Comparison of ENCODE assay signal across 1 cellular context in genomic region chr2:96530474-96531357, GRCh38.
TF ChIP-seq lines count a peak whose summit lies in the region.

No MANE protein-coding gene starts in this region.

TF ChIP-seq in HEK293, 187 proteins besides CTCF, POLR2A, EP300 and RAD21 (continued from another document):
- TF ChIP-seq GLIS1 (tag by site-specific recombination; IDR thresholded peaks at IDR 0.05) (peak; percentile 94), ZNF140 (tag by site-specific recombination; IDR thresholded peaks at IDR 0.05) (no peak), ZFP69B (tag by site-specific recombination; IDR thresholded peaks at IDR 0.05) (peak; percentile 83; the same call in 1 of the 2 replicates), SP2 (tag by site-specific recombination; IDR thresholded peaks at IDR 0.05) (no peak), ZNF335 (tag by site-specific recombination; conservative IDR thresholded peaks at IDR 0.05) (no peak), ZNF354C (tag by site-specific recombination; IDR thresholded peaks at IDR 0.05; ENCODE audit: borderline replicate concordance, low read depth) (no peak), SCRT2 (tag by site-specific recombination; IDR thresholded peaks at IDR 0.05) (0 out of 2 replicates have a peak, but pooled peaks have one; percentile 10), ZEB2 (tag by site-specific recombination; IDR thresholded peaks at IDR 0.05) (no peak), ZNF548 (tag by site-specific recombination; IDR thresholded peaks at IDR 0.05) (no peak), ZNF571 (tag by site-specific recombination; IDR thresholded peaks at IDR 0.05) (no peak), ZNF518A (tag by site-specific recombination; conservative IDR thresholded peaks at IDR 0.05; ENCODE audit: low read depth) (no peak), SP3 (tag by site-specific recombination; IDR thresholded peaks at IDR 0.05) (no peak), ZNF426 (tag by site-specific recombination; IDR thresholded peaks at IDR 0.05) (no peak), ZNF514 (tag by site-specific recombination; IDR thresholded peaks at IDR 0.05) (no peak), ZBTB20 (tag by site-specific recombination; IDR thresholded peaks at IDR 0.05) (no peak), ZIC2 (tag by site-specific recombination; IDR thresholded peaks at IDR 0.05) (peak; percentile 80), ZNF10 (tag by site-specific recombination; IDR thresholded peaks at IDR 0.05) (no peak), ZBTB8A (tag by site-specific recombination; IDR thresholded peaks at IDR 0.05) (peak; percentile 60; the same call in 1 of the 2 replicates), GFI1B (tag by site-specific recombination; IDR thresholded peaks at IDR 0.05) (no peak), BCL11B (tag by site-specific recombination; IDR thresholded peaks at IDR 0.05; ENCODE audit: low read depth) (no peak), ZNF248 (tag by site-specific recombination; IDR thresholded peaks at IDR 0.05) (no peak), KLF8 (tag by site-specific recombination; IDR thresholded peaks at IDR 0.05) (no peak), ZNF214 (tag by site-specific recombination; IDR thresholded peaks at IDR 0.05; ENCODE audit: borderline replicate concordance) (no peak), ZNF704 (tag by site-specific recombination; IDR thresholded peaks at IDR 0.05) (no peak), KLF9 (tag by site-specific recombination; IDR thresholded peaks at IDR 0.05; ENCODE audit: low read depth) (no peak), ZNF560 (tag by site-specific recombination; IDR thresholded peaks at IDR 0.05; ENCODE audit: borderline replicate concordance) (no peak), PRDM2 (tag by site-specific recombination; IDR thresholded peaks at IDR 0.05; ENCODE audit: borderline replicate concordance) (no peak), ZBTB17 (tag by site-specific recombination; IDR thresholded peaks at IDR 0.05) (no peak), MEIS1 (CRISPR knock-in tag; IDR thresholded peaks at IDR 0.05; ENCODE audit: borderline replicate concordance) (no peak), OVOL3 (tag by site-specific recombination; IDR thresholded peaks at IDR 0.05) (no peak)
- TF ChIP-seq, protein P1, sequence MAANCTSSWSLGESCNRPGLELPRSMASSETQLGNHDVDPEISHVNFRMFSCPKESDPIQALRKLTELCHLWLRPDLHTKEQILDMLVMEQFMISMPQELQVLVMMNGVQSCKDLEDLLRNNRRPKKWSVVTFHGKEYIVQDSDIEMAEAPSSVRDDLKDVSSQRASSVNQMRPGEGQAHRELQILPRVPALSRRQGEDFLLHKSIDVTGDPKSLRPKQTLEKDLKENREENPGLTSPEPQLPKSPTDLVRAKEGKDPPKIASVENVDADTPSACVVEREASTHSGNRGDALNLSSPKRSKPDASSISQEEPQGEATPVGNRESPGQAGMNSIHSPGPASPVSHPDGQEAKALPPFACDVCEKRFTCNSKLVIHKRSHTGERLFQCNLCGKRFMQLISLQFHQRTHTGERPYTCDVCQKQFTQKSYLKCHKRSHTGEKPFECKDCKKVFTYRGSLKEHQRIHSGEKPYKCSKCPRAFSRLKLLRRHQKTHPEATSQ (tag by site-specific recombination; IDR thresholded peaks at IDR 0.05) = no peak
- TF ChIP-seq, protein P2, sequence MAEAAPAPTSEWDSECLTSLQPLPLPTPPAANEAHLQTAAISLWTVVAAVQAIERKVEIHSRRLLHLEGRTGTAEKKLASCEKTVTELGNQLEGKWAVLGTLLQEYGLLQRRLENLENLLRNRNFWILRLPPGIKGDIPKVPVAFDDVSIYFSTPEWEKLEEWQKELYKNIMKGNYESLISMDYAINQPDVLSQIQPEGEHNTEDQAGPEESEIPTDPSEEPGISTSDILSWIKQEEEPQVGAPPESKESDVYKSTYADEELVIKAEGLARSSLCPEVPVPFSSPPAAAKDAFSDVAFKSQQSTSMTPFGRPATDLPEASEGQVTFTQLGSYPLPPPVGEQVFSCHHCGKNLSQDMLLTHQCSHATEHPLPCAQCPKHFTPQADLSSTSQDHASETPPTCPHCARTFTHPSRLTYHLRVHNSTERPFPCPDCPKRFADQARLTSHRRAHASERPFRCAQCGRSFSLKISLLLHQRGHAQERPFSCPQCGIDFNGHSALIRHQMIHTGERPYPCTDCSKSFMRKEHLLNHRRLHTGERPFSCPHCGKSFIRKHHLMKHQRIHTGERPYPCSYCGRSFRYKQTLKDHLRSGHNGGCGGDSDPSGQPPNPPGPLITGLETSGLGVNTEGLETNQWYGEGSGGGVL (tag by site-specific recombination; IDR thresholded peaks at IDR 0.05) = peak; percentile 27; the same call in 1 of the 2 replicates
- TF ChIP-seq, protein P3, sequence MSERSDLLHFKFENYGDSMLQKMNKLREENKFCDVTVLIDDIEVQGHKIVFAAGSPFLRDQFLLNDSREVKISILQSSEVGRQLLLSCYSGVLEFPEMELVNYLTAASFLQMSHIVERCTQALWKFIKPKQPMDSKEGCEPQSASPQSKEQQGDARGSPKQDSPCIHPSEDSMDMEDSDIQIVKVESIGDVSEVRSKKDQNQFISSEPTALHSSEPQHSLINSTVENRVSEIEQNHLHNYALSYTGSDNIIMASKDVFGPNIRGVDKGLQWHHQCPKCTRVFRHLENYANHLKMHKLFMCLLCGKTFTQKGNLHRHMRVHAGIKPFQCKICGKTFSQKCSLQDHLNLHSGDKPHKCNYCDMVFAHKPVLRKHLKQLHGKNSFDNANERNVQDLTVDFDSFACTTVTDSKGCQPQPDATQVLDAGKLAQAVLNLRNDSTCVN (tag by site-specific recombination; optimal IDR thresholded peaks at IDR 0.05) = no peak
- TF ChIP-seq, protein P4, sequence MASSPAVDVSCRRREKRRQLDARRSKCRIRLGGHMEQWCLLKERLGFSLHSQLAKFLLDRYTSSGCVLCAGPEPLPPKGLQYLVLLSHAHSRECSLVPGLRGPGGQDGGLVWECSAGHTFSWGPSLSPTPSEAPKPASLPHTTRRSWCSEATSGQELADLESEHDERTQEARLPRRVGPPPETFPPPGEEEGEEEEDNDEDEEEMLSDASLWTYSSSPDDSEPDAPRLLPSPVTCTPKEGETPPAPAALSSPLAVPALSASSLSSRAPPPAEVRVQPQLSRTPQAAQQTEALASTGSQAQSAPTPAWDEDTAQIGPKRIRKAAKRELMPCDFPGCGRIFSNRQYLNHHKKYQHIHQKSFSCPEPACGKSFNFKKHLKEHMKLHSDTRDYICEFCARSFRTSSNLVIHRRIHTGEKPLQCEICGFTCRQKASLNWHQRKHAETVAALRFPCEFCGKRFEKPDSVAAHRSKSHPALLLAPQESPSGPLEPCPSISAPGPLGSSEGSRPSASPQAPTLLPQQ (tag by site-specific recombination; IDR thresholded peaks at IDR 0.05) = peak; percentile 81
- TF ChIP-seq, protein P5, sequence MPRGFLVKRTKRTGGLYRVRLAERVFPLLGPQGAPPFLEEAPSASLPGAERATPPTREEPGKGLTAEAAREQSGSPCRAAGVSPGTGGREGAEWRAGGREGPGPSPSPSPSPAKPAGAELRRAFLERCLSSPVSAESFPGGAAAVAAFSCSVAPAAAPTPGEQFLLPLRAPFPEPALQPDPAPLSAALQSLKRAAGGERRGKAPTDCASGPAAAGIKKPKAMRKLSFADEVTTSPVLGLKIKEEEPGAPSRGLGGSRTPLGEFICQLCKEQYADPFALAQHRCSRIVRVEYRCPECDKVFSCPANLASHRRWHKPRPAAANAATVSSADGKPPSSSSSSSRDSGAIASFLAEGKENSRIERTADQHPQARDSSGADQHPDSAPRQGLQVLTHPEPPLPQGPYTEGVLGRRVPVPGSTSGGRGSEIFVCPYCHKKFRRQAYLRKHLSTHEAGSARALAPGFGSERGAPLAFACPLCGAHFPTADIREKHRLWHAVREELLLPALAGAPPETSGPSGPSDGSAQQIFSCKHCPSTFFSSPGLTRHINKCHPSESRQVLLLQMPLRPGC (tag by site-specific recombination; IDR thresholded peaks at IDR 0.05) = no peak
